ENCODE assay signal across 9 cellular contexts in the genomic region with DNA sequence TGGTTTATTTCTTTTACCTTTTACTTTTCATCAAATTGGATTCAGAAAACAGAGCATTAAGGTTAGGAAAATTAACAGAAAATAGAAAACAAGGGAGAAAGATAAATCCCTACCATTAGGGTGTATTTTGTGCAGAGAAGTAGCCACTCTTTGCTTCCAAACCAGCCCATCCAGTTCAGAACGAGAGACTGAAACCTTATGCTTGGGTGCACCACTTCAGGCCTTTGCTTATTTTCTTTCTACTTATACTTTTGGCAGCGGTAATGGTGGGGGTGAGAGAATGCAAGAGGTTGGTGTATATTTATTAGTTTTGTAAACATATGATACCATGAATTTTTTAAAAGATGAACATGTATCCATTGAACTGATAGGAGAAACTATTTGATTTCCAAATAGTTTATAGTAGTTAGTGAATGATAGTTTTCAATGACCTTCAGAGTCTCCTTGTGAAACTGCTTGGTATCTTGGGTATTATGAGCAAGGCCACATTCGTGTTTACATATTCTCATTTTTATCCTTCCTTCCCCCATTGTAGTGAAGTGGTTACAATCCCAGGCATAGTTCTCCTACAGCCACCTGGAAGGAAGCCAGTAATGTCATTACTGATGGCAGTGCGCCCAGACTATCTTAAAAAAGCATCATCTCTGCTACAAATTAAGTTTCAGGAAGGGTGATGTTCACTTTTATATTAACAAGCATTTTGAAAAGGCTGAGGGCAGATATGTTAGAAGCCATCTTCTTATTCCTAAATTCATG.
DNase-seq lines count a peak whose midpoint lies in the region; ATAC-seq, FAIRE-seq and TF ChIP-seq lines count a peak whose summit lies in the region.
"Had no signal": no experiment of that assay in that cellular context is flagged by ENCODE, and none has a peak within 500 bp of the region (broad histone marks: within the 10 kb centered on the region; RNA-seq: fewer than 3 reads in every experiment).

No MANE protein-coding gene starts in this region.

- H3K27ac ChIP-seq in astrocyte (ENCODE audit: low read depth, low read length), result peak overlapping the region; percentile 33

- peak overlapping the region; percentile 36 for H3K27ac Mint-ChIP-seq in astrocyte (ENCODE audit: unreplicated experiment)
- H3K27ac Mint-ChIP-seq in stimulated activated memory B cell treated with anti-CD40 and anti-IgM and Interleukin-4, amounts not matched to agents 10 μg/mL and 1 μg/mL and 100 μg/mL, for 72 hours, result peak overlapping the region; percentile 73
- H3K27ac Mint-ChIP-seq: activated naive CD8-positive, alpha-beta T cell treated with anti-CD3 and anti-CD28 coated beads, Interleukin-2, amount 10 ng/mL, durations not matched to agents 7 days and 5 days had no signal

- H3K4me3 ChIP-seq in astrocyte (ENCODE audit: insufficient read depth, low read depth, low read length), result no peak overlapping the region

- FAIRE-seq in astrocyte (lab: Jason Lieb, UNC), result peak; percentile 94

- H3K27me3 Mint-ChIP-seq in astrocyte (ENCODE audit: low read depth, unreplicated experiment), result no peaks in the 10 kb centered on the region
- H3K27me3 Mint-ChIP-seq in stimulated activated memory B cell treated with anti-CD40 and anti-IgM and Interleukin-4, amounts not matched to agents 10 μg/mL and 1 μg/mL and 100 μg/mL, for 72 hours, result no peaks in the 10 kb centered on the region
- H3K27me3 Mint-ChIP-seq: activated naive CD8-positive, alpha-beta T cell treated with anti-CD3 and anti-CD28 coated beads, Interleukin-2, amount 10 ng/mL, durations not matched to agents 7 days and 5 days had no signal

- H3K4me1 Mint-ChIP-seq in astrocyte (ENCODE audit: low read depth, unreplicated experiment), result peaks cover 4% of the 10 kb centered on the region
- peaks cover 44% of the 10 kb centered on the region for H3K4me1 Mint-ChIP-seq in stimulated activated memory B cell treated with anti-CD40 and anti-IgM and Interleukin-4, amounts not matched to agents 10 μg/mL and 1 μg/mL and 100 μg/mL, for 72 hours

- TF ChIP-seq CTCF in GM13977 (IDR thresholded peaks at IDR 0.05; ENCODE audit: extremely low read depth, insufficient read depth, missing control alignments) (no peak), astrocyte (IDR thresholded peaks at IDR 0.05; ENCODE audit: insufficient read depth, low read depth, low read length) (no peak)

- DNase-seq in GM13977 (ENCODE audit: low spot score) (peak; percentile 21), NCI-H2081 treated with DMSO at 0.1 percent for 48 hours (lab: John Stamatoyannopoulos, UW) (peak; percentile 95), astrocyte (ENCODE audit: low read depth) (peak; percentile 93), hepatic stellate cell (ENCODE audit: low spot score) (peak; percentile 80)
- DNase-seq in activated CD4-positive, alpha-beta T cell treated with anti-CD3 and anti-CD28 coated beads, Interleukin-2, amount 50 U/mL, for 48 hours, result no peak
- DNase-seq: activated naive CD8-positive, alpha-beta T cell treated with anti-CD3 and anti-CD28 coated beads, Interleukin-2, amount 10 ng/mL, durations not matched to agents 7 days and 5 days had no signal

- no peaks in the 10 kb centered on the region for H3K27me3 ChIP-seq in astrocyte (ENCODE audit: insufficient read depth, low read length)

- H4K20me1 ChIP-seq in astrocyte (ENCODE audit: insufficient read depth, low read length), result no peaks in the 10 kb centered on the region

- ATAC-seq in HG02870 (IDR thresholded peaks at IDR 0.05; ENCODE audit: unreplicated experiment), result peak; percentile 54
- ATAC-seq in stimulated activated memory B cell treated with anti-CD40 and anti-IgM and Interleukin-4, amounts not matched to agents 10 μg/mL and 1 μg/mL and 100 μg/mL, for 72 hours, result no peak
- ATAC-seq in GM21381 (IDR thresholded peaks at IDR 0.05; ENCODE audit: unreplicated experiment), result no peak

- H3K9me3 ChIP-seq in astrocyte (ENCODE audit: insufficient read depth, low read depth, low read length), result no peaks in the 10 kb centered on the region

- no peak overlapping the region for H3K4me2 ChIP-seq in astrocyte (ENCODE audit: low read length)

- H3K9me3 Mint-ChIP-seq in astrocyte (ENCODE audit: unreplicated experiment), result peaks cover 11% of the 10 kb centered on the region
- peaks cover 2% of the 10 kb centered on the region for H3K9me3 Mint-ChIP-seq in stimulated activated memory B cell treated with anti-CD40 and anti-IgM and Interleukin-4, amounts not matched to agents 10 μg/mL and 1 μg/mL and 100 μg/mL, for 72 hours

- peaks cover 12% of the 10 kb centered on the region for H3K4me1 ChIP-seq in astrocyte (ENCODE audit: insufficient read depth, low read length)

- no peak overlapping the region for H3K4me3 Mint-ChIP-seq in astrocyte (ENCODE audit: unreplicated experiment)
- no peak overlapping the region for H3K4me3 Mint-ChIP-seq in stimulated activated memory B cell treated with anti-CD40 and anti-IgM and Interleukin-4, amounts not matched to agents 10 μg/mL and 1 μg/mL and 100 μg/mL, for 72 hours
- H3K4me3 Mint-ChIP-seq: activated naive CD8-positive, alpha-beta T cell treated with anti-CD3 and anti-CD28 coated beads, Interleukin-2, amount 10 ng/mL, durations not matched to agents 7 days and 5 days had no signal

- no peaks in the 10 kb centered on the region for H3K36me3 ChIP-seq in astrocyte (ENCODE audit: insufficient read depth, low read length)

- H2AFZ ChIP-seq in astrocyte (ENCODE audit: low read depth, low read length), result no peak overlapping the region

- no peak overlapping the region for H3K9ac ChIP-seq in astrocyte (ENCODE audit: low read length)

- in situ Hi-C loops in GM13977 (cut with MboI; ENCODE audit: low pct_unique_long_range_greater_than_20kb, low sequenced_read_pairs, unreplicated experiment), result no loop called here

- peaks cover 3% of the 10 kb centered on the region for H3K36me3 Mint-ChIP-seq in astrocyte (ENCODE audit: low read depth, unreplicated experiment)
- peaks cover 27% of the 10 kb centered on the region for H3K36me3 Mint-ChIP-seq in stimulated activated memory B cell treated with anti-CD40 and anti-IgM and Interleukin-4, amounts not matched to agents 10 μg/mL and 1 μg/mL and 100 μg/mL, for 72 hours

- no peaks in the 10 kb centered on the region for H3K79me2 ChIP-seq in astrocyte (ENCODE audit: insufficient read depth, low read length)

Comparison
In these comparisons a context has a peak if more than half of its experiments do, and no peak if none do; other contexts are left out.
1. DNase-seq: peak in GM13977 (single experiment), NCI-H2081 treated with DMSO at 0.1 percent for 48 hours (single experiment), astrocyte (single experiment) and hepatic stellate cell (single experiment); none in activated CD4-positive, alpha-beta T cell treated with anti-CD3 and anti-CD28 coated beads, Interleukin-2, amount 50 U/mL, for 48 hours (0 of 2).